In genomic region chr7:2729893-2730716, GRCh38 we compare ENCODE assay signal across 12 cellular contexts. TPM values are rescaled to one million over a fixed set of nuclear protein-coding genes. Genes with fewer than 3 reads are reported as not detected.
A peak's percentile ranks its signal among the peaks of the same experiment; 100 is the strongest.
DNase-seq lines count a peak whose midpoint lies in the region; ATAC-seq and TF ChIP-seq lines count a peak whose summit lies in the region.
"Had no signal": no experiment of that assay in that cellular context is flagged by ENCODE, and none has a peak within 500 bp of the region (broad histone marks: within the 10 kb centered on the region; RNA-seq: fewer than 3 reads in every experiment).

No MANE protein-coding gene starts in this region.

- H4K8ac ChIP-seq in mesendoderm (ENCODE audit: low read depth, low read length) = no peak overlapping the region

- no peak overlapping the region for H3K4ac ChIP-seq in mesendoderm (ENCODE audit: low read depth, low read length)

- H3K4me1 ChIP-seq in gastroesophageal sphincter (peaks cover 0 to 48% (median 7%) of the 10 kb centered on the region in 3 donors), tibial artery (peaks cover 0 to 16% (median 6%) of the 10 kb centered on the region in 4 donors), mesendoderm (ENCODE audit: control insufficient read depth, low read depth, low read length) (peaks cover 3% of the 10 kb centered on the region)

- peaks cover 15% of the 10 kb centered on the region for H3K79me1 ChIP-seq in mesendoderm (ENCODE audit: low read length)

- TF ChIP-seq EP300 in gastroesophageal sphincter (IDR thresholded peaks at IDR 0.05) = no peak

- H3K36me3 ChIP-seq in gastroesophageal sphincter (peaks cover 0 to 35% of the 10 kb centered on the region in 2 donors), tibial artery (peaks cover 0 to 51% (median 42%) of the 10 kb centered on the region in 3 donors), mesendoderm (ENCODE audit: control insufficient read depth, insufficient read depth, low read length) (peaks cover 4% of the 10 kb centered on the region)

- no peak overlapping the region for H3K56ac ChIP-seq in mesendoderm (ENCODE audit: low read length)

- no peaks in the 10 kb centered on the region for H3K9me3 Mint-ChIP-seq in WTC11
- no peaks in the 10 kb centered on the region for H3K9me3 Mint-ChIP-seq in nephron progenitor cell

- H2BK120ac ChIP-seq in mesendoderm (ENCODE audit: low read depth, low read length) = no peak overlapping the region

- CTCF ChIA-PET in WTC11 (lab: Charles Lee) = interaction anchor here (1.4 to 3.6 kb wide), 4 partner anchors 11 to 163 kb away, joined by 4 to 16 read pairs (median 9); no protein-coding TSS in a partner anchor

- no peak overlapping the region for H2BK15ac ChIP-seq in mesendoderm (replicated peaks; ENCODE audit: low read depth)

- no peak overlapping the region for H3K23ac ChIP-seq in mesendoderm (ENCODE audit: low read length)

- no peaks in the 10 kb centered on the region for H3K27me3 ChIP-seq in gastroesophageal sphincter
- no peaks in the 10 kb centered on the region for H3K27me3 ChIP-seq in tibial artery
- H3K27me3 ChIP-seq in mesendoderm (ENCODE audit: insufficient read depth, low read length, poor library complexity) = no peaks in the 10 kb centered on the region
- H3K27me3 ChIP-seq: adrenal gland had no signal

- H3K27me3 Mint-ChIP-seq in WTC11 (ENCODE audit: low read depth) (no peaks in the 10 kb centered on the region), nephron progenitor cell (ENCODE audit: low read depth, poor library complexity) (peaks cover 2% of the 10 kb centered on the region)

- H3K36me3 Mint-ChIP-seq in WTC11 (peaks cover 56% of the 10 kb centered on the region), nephron progenitor cell (ENCODE audit: low read depth) (peaks cover 60% of the 10 kb centered on the region)

- H3K79me2 ChIP-seq in mesendoderm (ENCODE audit: control insufficient read depth, insufficient read depth, low read length) = peaks cover 4% of the 10 kb centered on the region

- no peak overlapping the region for H4K5ac ChIP-seq in mesendoderm (ENCODE audit: low read length)

- no peak overlapping the region for H2BK5ac ChIP-seq in mesendoderm (ENCODE audit: low read length)

- WGBS in gastroesophageal sphincter (ENCODE audit: low coverage in 1 of 2), 2 donors = 27 to 48% methylated on average over 7 to 9 of the region's 33 CpGs
- WGBS in mesendoderm (ENCODE audit: extremely low coverage, insufficient coverage, low lambda C conversion rate) = no CpG with 5 or more reads among the region's 33 CpGs

- H3K27ac Mint-ChIP-seq in WTC11 (peak overlapping the region; percentile 76), nephron progenitor cell (peak overlapping the region; percentile 88)

- TF ChIP-seq CTCF in WTC11 (IDR thresholded peaks at IDR 0.05) (no peak), gastroesophageal sphincter (IDR thresholded peaks at IDR 0.05) (no peak), nephron progenitor cell (IDR thresholded peaks at IDR 0.05) (no peak), tibial artery (IDR thresholded peaks at IDR 0.05) (no peak)

- H3K4me3 ChIP-seq in gastroesophageal sphincter = peak overlapping the region in 1 of 2 donors; percentile 17
- no peak overlapping the region for H3K4me3 ChIP-seq in tibial artery
- H3K4me3 ChIP-seq in mesendoderm (ENCODE audit: low read length) = no peak overlapping the region
- H3K4me3 ChIP-seq: adrenal gland had no signal

- no peak overlapping the region for H3K18ac ChIP-seq in mesendoderm (ENCODE audit: low read length)

- no peak for ATAC-seq in WTC11
- peak; percentile 51 for ATAC-seq in gastroesophageal sphincter
- ATAC-seq: PC-3 had no signal

- no peak overlapping the region for H2AK5ac ChIP-seq in mesendoderm (ENCODE audit: low read length)

- POLR2A ChIA-PET in WTC11 (lab: Charles Lee) = no interaction called here

- H3K4me2 ChIP-seq in mesendoderm (ENCODE audit: low read length) = no peak overlapping the region

- DNase-seq in WTC11 (ENCODE audit: low spot score) (peak; percentile 9), nephron progenitor cell (no peak), tibial artery (peak in 1 of 2 donors; percentile 70), NCI-H1694 treated with DMSO at 0.1 percent for 48 hours (lab: John Stamatoyannopoulos, UW) (no peak), mesendoderm (no peak), foreskin melanocyte (no peak)
- DNase-seq: EL; NCI-H1417; PC-3; stimulated activated CD4-positive, alpha-beta T cell treated with anti-CD3 and anti-CD28 coated beads, Interleukin-4, amount 100 ng/mL, for 4 hours had no signal

- H3K4me1 Mint-ChIP-seq in WTC11 (peaks cover 22% of the 10 kb centered on the region), nephron progenitor cell (peaks cover 61% of the 10 kb centered on the region)

- H3K9ac ChIP-seq in mesendoderm (ENCODE audit: low read length) = no peak overlapping the region

- intact Hi-C loops in tibial artery (cut with DNase I; ENCODE audit: low total_unique reads) = no loop called here

- no peak overlapping the region for H3K4me3 Mint-ChIP-seq in WTC11
- H3K4me3 Mint-ChIP-seq in nephron progenitor cell = no peak overlapping the region

- no peak for TF ChIP-seq POLR2A in gastroesophageal sphincter (IDR thresholded peaks at IDR 0.05)

- H3K9me3 ChIP-seq in gastroesophageal sphincter = no peaks in the 10 kb centered on the region
- H3K9me3 ChIP-seq in tibial artery = no peaks in the 10 kb centered on the region
- H3K9me3 ChIP-seq: adrenal gland had no signal

- H3K27ac ChIP-seq in gastroesophageal sphincter (peak overlapping the region; percentile 3 to 75 (median 72)), tibial artery (peak overlapping the region; percentile 3 to 48), mesendoderm (ENCODE audit: low read depth, low read length) (no peak overlapping the region)

TF ChIP-seq in WTC11, 78 proteins besides CTCF, POLR2A, EP300 and RAD21:
- TF ChIP-seq USF2 (CRISPR knock-in tag; IDR thresholded peaks at IDR 0.05) (no peak), TEAD1 (CRISPR knock-in tag; IDR thresholded peaks at IDR 0.05) (no peak), PREB (CRISPR knock-in tag; IDR thresholded peaks at IDR 0.05; ENCODE audit: borderline replicate concordance) (no peak), ZNF425 (CRISPR knock-in tag; conservative IDR thresholded peaks at IDR 0.05) (no peak), RORB (CRISPR knock-in tag; IDR thresholded peaks at IDR 0.05) (no peak), GABPB1 (CRISPR knock-in tag; IDR thresholded peaks at IDR 0.05) (no peak), ZNF232 (CRISPR knock-in tag; IDR thresholded peaks at IDR 0.05) (no peak), ESRRA (CRISPR knock-in tag; IDR thresholded peaks at IDR 0.05; ENCODE audit: borderline replicate concordance) (no peak), ZBTB21 (CRISPR knock-in tag; IDR thresholded peaks at IDR 0.05; ENCODE audit: borderline replicate concordance) (no peak), TEAD4 (CRISPR knock-in tag; IDR thresholded peaks at IDR 0.05) (no peak), FOXP4 (CRISPR knock-in tag; IDR thresholded peaks at IDR 0.05) (no peak)

RNA-seq across cellular contexts. Expression of gene AMZ1, which starts 42.1 kb away (rescaled TPM):
- total RNA-seq in WTC11 (2021) (0.85 to 1.4 TPM (median 1.4 TPM) in 3 replicates), gastroesophageal sphincter (under 1 TPM; 0.12 to 0.62 (median 0.32) TPM)
- 0.28 TPM for polyA plus RNA-seq in mesendoderm (2013, experiment 1 of 2)
- polyA plus RNA-seq in mesendoderm (2013, experiment 2 of 2) = 0.34 TPM
- total RNA-seq: PC-3 had no signal
